In genomic region chr11:92141725-92142124, GRCh38 we compare ENCODE assay signal across 21 cellular contexts.
DNase-seq lines count a peak whose midpoint lies in the region; ATAC-seq, FAIRE-seq and TF ChIP-seq lines count a peak whose summit lies in the region.
"Had no signal": no experiment of that assay in that cellular context is flagged by ENCODE, and none has a peak within 500 bp of the region (broad histone marks: within the 10 kb centered on the region; RNA-seq: fewer than 3 reads in every experiment).

No MANE protein-coding gene starts in this region.

- H3K56ac ChIP-seq in IMR-90 (ENCODE audit: extremely low read depth, insufficient read depth, low read length) = no peak overlapping the region
- H3K56ac ChIP-seq in H1 (replicated peaks; ENCODE audit: insufficient read length, low read depth, low read length) = no peak overlapping the region

- no peaks in the 10 kb centered on the region for H3K23me2 ChIP-seq in H1 (ENCODE audit: low read depth, low read length)

- H3K27ac ChIP-seq in A549 (no peak overlapping the region), IMR-90 (ENCODE audit: insufficient read depth, low read length) (no peak overlapping the region), H1 (ENCODE audit: low read depth, low read length) (no peak overlapping the region), neural progenitor cell (no peak overlapping the region), breast epithelium (no peak overlapping the region)
- H3K27ac ChIP-seq: BLaER1 treated with 17β-estradiol and CSF1 and Interleukin-3, amounts not matched to agents 10 nM and 100 nM; C4-2B had no signal

- TF ChIP-seq RAD21 in A549 (conservative IDR thresholded peaks at IDR 0.05 in 1 of 2, IDR thresholded peaks at IDR 0.05 in 1 of 2) (no peak), IMR-90 (IDR thresholded peaks at IDR 0.05; ENCODE audit: low read length) (no peak), H1 (IDR thresholded peaks at IDR 0.05 in 1 of 2, conservative IDR thresholded peaks at IDR 0.05 in 1 of 2; ENCODE audit: low read depth in 2 of 2, low read length in 2 of 2) (no peak)

- H3K9ac ChIP-seq in IMR-90 (ENCODE audit: low read depth, low read length) (no peak overlapping the region), H1 (replicated peaks in 1 of 4; ENCODE audit: extremely low read depth in 1 of 4, low read depth in 3 of 4, low read length in 3 of 4) (no peak overlapping the region), neural progenitor cell (no peak overlapping the region)
- H3K9ac ChIP-seq: BLaER1 treated with 17β-estradiol and CSF1 and Interleukin-3, amounts not matched to agents 10 nM and 100 nM had no signal

- DNase-seq in A549 (ENCODE audit: low read depth in 1 of 2, low spot score in 1 of 2) (no peak), IMR-90 (no peak), H1 (ENCODE audit: low read depth in 1 of 2, low spot score in 2 of 2) (no peak), neural progenitor cell (ENCODE audit: low spot score) (no peak), breast epithelium (ENCODE audit: low spot score in 2 of 2) (no peak)
- DNase-seq: 8988T; AML-193; Caco-2; Calu3; CD4-positive, alpha-beta T cell; CD8-positive, alpha-beta T cell; DMS79 treated with DMSO at 0.1 percent for 48 hours; GF-D8 had no signal

- no peaks in the 10 kb centered on the region for H3K27me3 ChIP-seq in IMR-90 (ENCODE audit: control insufficient read depth, insufficient read depth, low read length)
- H3K27me3 ChIP-seq in H1 (replicated peaks in 1 of 4; ENCODE audit: control insufficient read depth in 3 of 4, extremely low read depth in 1 of 4, insufficient read depth in 3 of 4, low read length in 3 of 4) = peaks cover 0 to 1% (median 0%) of the 10 kb centered on the region in 4 experiments; a peak in 2 of 7 replicates
- H3K27me3 ChIP-seq in neural progenitor cell = no peaks in the 10 kb centered on the region
- no peaks in the 10 kb centered on the region for H3K27me3 ChIP-seq in breast epithelium
- H3K27me3 ChIP-seq: BLaER1 treated with 17β-estradiol and CSF1 and Interleukin-3, amounts not matched to agents 10 nM and 100 nM had no signal

- H3K36me3 ChIP-seq in IMR-90 (ENCODE audit: control insufficient read depth, insufficient read depth, low read length) (no peaks in the 10 kb centered on the region), H1 (ENCODE audit: control insufficient read depth in 2 of 4, insufficient read depth in 4 of 4, low read length in 3 of 4) (no peaks in the 10 kb centered on the region), neural progenitor cell (no peaks in the 10 kb centered on the region), breast epithelium (no peaks in the 10 kb centered on the region)
- H3K36me3 ChIP-seq: BLaER1 treated with 17β-estradiol and CSF1 and Interleukin-3, amounts not matched to agents 10 nM and 100 nM had no signal

- H3K4me3 ChIP-seq in A549 (no peak overlapping the region), IMR-90 (ENCODE audit: insufficient read depth, low read depth, low read length) (no peak overlapping the region), H1 (ENCODE audit: extremely low read depth in 1 of 4, insufficient read depth in 2 of 4, low read depth in 3 of 4, low read length in 4 of 4) (no peak overlapping the region), neural progenitor cell (no peak overlapping the region), breast epithelium (no peak overlapping the region)
- H3K4me3 ChIP-seq: BLaER1 treated with 17β-estradiol and CSF1 and Interleukin-3, amounts not matched to agents 10 nM and 100 nM had no signal

- H2BK120ac ChIP-seq in IMR-90 (ENCODE audit: low read depth, low read length) (no peak overlapping the region), H1 (replicated peaks; ENCODE audit: low read depth, low read length) (no peak overlapping the region)

- H2AFZ ChIP-seq in IMR-90 (replicated peaks; ENCODE audit: low read length, poor library complexity) (no peak overlapping the region), H1 (ENCODE audit: low read length) (no peak overlapping the region), neural progenitor cell (replicated peaks) (no peak overlapping the region)

- H2AK9ac ChIP-seq in IMR-90 (replicated peaks; ENCODE audit: low read depth, low read length, poor library complexity) = no peak overlapping the region

- TF ChIP-seq CTCF in A549 (IDR thresholded peaks at IDR 0.05) (no peak), IMR-90 (conservative IDR thresholded peaks at IDR 0.05; ENCODE audit: low read depth, low read length) (no peak), H1 (IDR thresholded peaks at IDR 0.05; ENCODE audit: control extremely low read depth in 1 of 3, insufficient read depth in 1 of 3, low read depth in 1 of 3, low read length in 3 of 3) (no peak), neural progenitor cell (IDR thresholded peaks at IDR 0.05) (no peak), breast epithelium (IDR thresholded peaks at IDR 0.05) (no peak)

- H3K36me3 Mint-ChIP-seq in neural progenitor cell = no peaks in the 10 kb centered on the region
- H3K36me3 Mint-ChIP-seq: CD8-positive, alpha-beta T cell had no signal

- no peak overlapping the region for H2BK15ac ChIP-seq in IMR-90 (ENCODE audit: low read depth, low read length)
- no peak overlapping the region for H2BK15ac ChIP-seq in H1 (ENCODE audit: low read length)

- no peaks in the 10 kb centered on the region for H3K9me1 ChIP-seq in IMR-90 (ENCODE audit: insufficient read depth, low read length)

- H3K4me3 Mint-ChIP-seq in neural progenitor cell = no peak overlapping the region
- H3K4me3 Mint-ChIP-seq: B cell; CD4-positive, alpha-beta T cell; CD8-positive, alpha-beta T cell had no signal

- dilution Hi-C loops in IMR-90 (cut with HindIII; ENCODE audit: low sequenced_read_pairs, unreplicated experiment) = no loop called here

- no peak overlapping the region for H3K4ac ChIP-seq in IMR-90 (ENCODE audit: low read depth, low read length)
- H3K4ac ChIP-seq in H1 (replicated peaks; ENCODE audit: insufficient read length, low read depth, low read length) = no peak overlapping the region

- H3K27ac Mint-ChIP-seq in neural progenitor cell = no peak overlapping the region
- H3K27ac Mint-ChIP-seq: B cell; CD4-positive, alpha-beta T cell; CD8-positive, alpha-beta T cell had no signal

- H2BK5ac ChIP-seq in IMR-90 (ENCODE audit: low read depth, low read length, poor library complexity, severe bottlenecking) = no peak overlapping the region
- no peak overlapping the region for H2BK5ac ChIP-seq in H1 (ENCODE audit: low read depth, low read length)

- POLR2A ChIA-PET in A549 (lab: Yijun Ruan, JAX) (no interaction called here), IMR-90 (lab: Charles Lee; ENCODE audit: unreplicated experiment) (no interaction called here), H1 (lab: Charles Lee; ENCODE audit: partially characterized antibody) (no interaction called here)

- H3K4me1 Mint-ChIP-seq in neural progenitor cell = no peaks in the 10 kb centered on the region
- H3K4me1 Mint-ChIP-seq: B cell had no signal

- H3K14ac ChIP-seq in IMR-90 (replicated peaks; ENCODE audit: low read depth, low read length) (no peak overlapping the region), H1 (ENCODE audit: insufficient read length) (no peak overlapping the region)

- no peaks in the 10 kb centered on the region for H3F3A ChIP-seq in neural progenitor cell (ENCODE audit: low read depth)

- TF ChIP-seq POLR2A in A549 (IDR thresholded peaks at IDR 0.05; ENCODE audit: low read length) = no peak
- TF ChIP-seq POLR2A in IMR-90 (IDR thresholded peaks at IDR 0.05; ENCODE audit: low read depth, low read length) = no peak
- TF ChIP-seq POLR2A in H1 (IDR thresholded peaks at IDR 0.05; ENCODE audit: control extremely low read depth in 1 of 2, low read depth in 2 of 2, low read length in 2 of 2) = no peak
- no peak for TF ChIP-seq POLR2A in breast epithelium (IDR thresholded peaks at IDR 0.05)

- no TSS peak for BruUV-seq in IMR-90 (replicated peaks; lab: Mats Ljungman, UMichigan)

- H3K9me3 ChIP-seq in A549 (no peaks in the 10 kb centered on the region), IMR-90 (ENCODE audit: control insufficient read depth, insufficient read depth, low read length) (no peaks in the 10 kb centered on the region), H1 (ENCODE audit: insufficient read depth in 2 of 2, low read depth in 1 of 2, low read length in 1 of 2) (no peaks in the 10 kb centered on the region), neural progenitor cell (ENCODE audit: low read depth) (no peaks in the 10 kb centered on the region), breast epithelium (no peaks in the 10 kb centered on the region)
- H3K9me3 ChIP-seq: BLaER1 treated with 17β-estradiol and CSF1 and Interleukin-3, amounts not matched to agents 10 nM and 100 nM; Caco-2 had no signal

- H3K79me1 ChIP-seq in IMR-90 (ENCODE audit: low read depth in 1 of 2, low read length in 2 of 2) = no peaks in the 10 kb centered on the region
- no peaks in the 10 kb centered on the region for H3K79me1 ChIP-seq in H1 (ENCODE audit: low read depth, low read length)

- no peak overlapping the region for H4K8ac ChIP-seq in IMR-90 (ENCODE audit: low read depth in 2 of 2, low read length in 2 of 2)
- no peak overlapping the region for H4K8ac ChIP-seq in H1 (ENCODE audit: extremely low read depth, insufficient read depth, low read length)

- CTCF ChIA-PET in A549 (lab: Yijun Ruan, JAX) (no interaction called here), IMR-90 (lab: Yijun Ruan, JAX) (no interaction called here), H1 (lab: Charles Lee; ENCODE audit: partially characterized antibody) (interaction anchor here (0.6 kb wide), 1 partner anchor 126 kb away, joined by 3 read pairs; no protein-coding TSS in a partner anchor)

- H3K27me3 Mint-ChIP-seq in neural progenitor cell (ENCODE audit: insufficient read depth, low read depth) = no peaks in the 10 kb centered on the region
- H3K27me3 Mint-ChIP-seq: B cell; CD4-positive, alpha-beta T cell had no signal

- TF ChIP-seq EP300 in A549 (IDR thresholded peaks at IDR 0.05) = no peak
- no peak for TF ChIP-seq EP300 in H1 (IDR thresholded peaks at IDR 0.05; ENCODE audit: borderline replicate concordance in 1 of 2, low read depth in 2 of 2, low read length in 2 of 2)

- no peak overlapping the region for H3K18ac ChIP-seq in IMR-90 (ENCODE audit: low read depth, low read length)
- no peak overlapping the region for H3K18ac ChIP-seq in H1 (ENCODE audit: extremely low read depth, low read length)

- FAIRE-seq in A549 (lab: Jason Lieb, UNC) = no peak
- FAIRE-seq in H1 (lab: Jason Lieb, UNC) = no peak
- FAIRE-seq: A204.1, D721Med, G401.6, GM12891, GM19239 had no signal

- no peak overlapping the region for H3K4me2 ChIP-seq in A549
- no peak overlapping the region for H3K4me2 ChIP-seq in IMR-90 (ENCODE audit: low read depth, low read length)
- no peak overlapping the region for H3K4me2 ChIP-seq in H1 (ENCODE audit: insufficient read depth in 1 of 2, low read depth in 2 of 2, low read length in 2 of 2)
- no peak overlapping the region for H3K4me2 ChIP-seq in neural progenitor cell
- H3K4me2 ChIP-seq: BLaER1 treated with 17β-estradiol and CSF1 and Interleukin-3, amounts not matched to agents 10 nM and 100 nM had no signal

- H4K5ac ChIP-seq in IMR-90 (ENCODE audit: low read depth, low read length) = no peak overlapping the region
- H4K5ac ChIP-seq in H1 (ENCODE audit: insufficient read length, low read depth, low read length) = no peak overlapping the region

- H2BK20ac ChIP-seq in IMR-90 (ENCODE audit: low read depth, low read length) (no peak overlapping the region), H1 (ENCODE audit: low read length) (no peak overlapping the region)

- H2AK5ac ChIP-seq in IMR-90 (ENCODE audit: low read depth, low read length) (no peak overlapping the region), H1 (ENCODE audit: low read depth, low read length) (no peak overlapping the region)

- no peak overlapping the region for H2BK12ac ChIP-seq in H1 (ENCODE audit: low read depth, low read length)

- no peaks in the 10 kb centered on the region for H3K79me2 ChIP-seq in H1 (ENCODE audit: control insufficient read depth in 1 of 2, insufficient read depth in 2 of 2, low read length in 2 of 2)
- no peaks in the 10 kb centered on the region for H3K79me2 ChIP-seq in neural progenitor cell (ENCODE audit: low read depth)

- H3K23ac ChIP-seq in IMR-90 (ENCODE audit: low read depth, low read length) (no peak overlapping the region), H1 (ENCODE audit: insufficient read length) (no peak overlapping the region)

- ATAC-seq in A549 (no peak), IMR-90 (ENCODE audit: low read depth) (no peak)
- ATAC-seq: CD8-positive, alpha-beta T cell had no signal

- no peaks in the 10 kb centered on the region for H3K4me1 ChIP-seq in A549
- no peaks in the 10 kb centered on the region for H3K4me1 ChIP-seq in IMR-90 (ENCODE audit: control insufficient read depth, insufficient read depth, low read length)
- H3K4me1 ChIP-seq in H1 (replicated peaks in 1 of 4; ENCODE audit: control insufficient read depth in 3 of 4, insufficient read depth in 4 of 4, low read length in 3 of 4) = no peaks in the 10 kb centered on the region
- H3K4me1 ChIP-seq in neural progenitor cell = no peaks in the 10 kb centered on the region
- no peaks in the 10 kb centered on the region for H3K4me1 ChIP-seq in breast epithelium
- H3K4me1 ChIP-seq: BLaER1 treated with 17β-estradiol and CSF1 and Interleukin-3, amounts not matched to agents 10 nM and 100 nM; Caco-2 had no signal

- H3K9me3 Mint-ChIP-seq in neural progenitor cell = no peaks in the 10 kb centered on the region
- H3K9me3 Mint-ChIP-seq: CD4-positive, alpha-beta T cell; CD8-positive, alpha-beta T cell had no signal

- H4K91ac ChIP-seq in IMR-90 (ENCODE audit: insufficient read depth, low read depth, low read length) (no peak overlapping the region), H1 (replicated peaks; ENCODE audit: insufficient read length, low read length) (no peak overlapping the region)

- H4K20me1 ChIP-seq in IMR-90 (ENCODE audit: insufficient read depth, low read length) = no peaks in the 10 kb centered on the region
- H4K20me1 ChIP-seq in H1 (replicated peaks in 1 of 2; ENCODE audit: control insufficient read depth in 1 of 2, insufficient read depth in 2 of 2, low read length in 2 of 2) = no peaks in the 10 kb centered on the region
- no peaks in the 10 kb centered on the region for H4K20me1 ChIP-seq in neural progenitor cell (ENCODE audit: low read depth)
- H4K20me1 ChIP-seq: BLaER1 treated with 17β-estradiol and CSF1 and Interleukin-3, amounts not matched to agents 10 nM and 100 nM had no signal

- in situ Hi-C loops in IMR-90 (cut with MboI; ENCODE audit: low sequenced_read_pairs) = no loop called here

- intact Hi-C loops in IMR-90 (cut with micrococcal nuclease) = no loop called here
- intact Hi-C loops in breast epithelium (cut with DNase I; ENCODE audit: low total_unique reads) = no loop called here

Comparison
In these comparisons a context has a peak if more than half of its experiments do, and no peak if none do; other contexts are left out.
1. Of the 18 proteins assayed by ChIP-seq in both H1 and A549: peak only in H1: none; only in A549: none; in both: MAFK; in neither: 17.